In genomic region chr18:23779696-23780303, GRCh38 we compare ENCODE assay signal across 13 cellular contexts.
DNase-seq lines count a peak whose midpoint lies in the region; ATAC-seq and TF ChIP-seq lines count a peak whose summit lies in the region.
"Had no signal": no experiment of that assay in that cellular context is flagged by ENCODE, and none has a peak within 500 bp of the region (broad histone marks: within the 10 kb centered on the region; RNA-seq: fewer than 3 reads in every experiment).

No MANE protein-coding gene starts in this region.

- H2AFZ ChIP-seq in GM23338: no peak overlapping the region

- CTCF ChIA-PET in RWPE1 (lab: Yijun Ruan, JAX): no interaction called here

- H3K27ac ChIP-seq in GM23338 (ENCODE audit: low read depth) (no peak overlapping the region), RWPE1 (no peak overlapping the region), cardiac muscle cell (peak overlapping the region; percentile 4)
- H3K27ac ChIP-seq: epithelial cell of prostate, SK-N-MC had no signal

- ATAC-seq in GM23338 (peak; percentile 50), sciatic nerve (peak; percentile 62)
- ATAC-seq: stimulated activated naive CD8-positive, alpha-beta T cell treated with anti-CD3 and anti-CD28 coated beads, Interleukin-15, Interleukin-2, amounts not matched to agents 100 U/mL and 50 U/mL, for 24 hours had no signal

- peaks cover 9% of the 10 kb centered on the region for H3K4me1 Mint-ChIP-seq in GM23338
- H3K4me1 Mint-ChIP-seq in progenitor cell of endocrine pancreas (ENCODE audit: low read depth): no peaks in the 10 kb centered on the region

- TF ChIP-seq CTCF in GM23338 (conservative IDR thresholded peaks at IDR 0.05; ENCODE audit: low read depth in 2 of 2): peak; percentile 13 to 22; a peak in 2 of 4 replicates
- no peak for TF ChIP-seq CTCF in RWPE1 (conservative IDR thresholded peaks at IDR 0.05; ENCODE audit: low read depth)
- no peak for TF ChIP-seq CTCF in cardiac muscle cell (IDR thresholded peaks at IDR 0.05; ENCODE audit: low read depth, low read length)
- no peak for TF ChIP-seq CTCF in progenitor cell of endocrine pancreas (IDR thresholded peaks at IDR 0.05; ENCODE audit: unreplicated experiment)

- H4K20me1 ChIP-seq in GM23338 (replicated peaks; ENCODE audit: insufficient read depth): no peaks in the 10 kb centered on the region

- H3K4me2 ChIP-seq in GM23338: no peak overlapping the region

- H3F3A ChIP-seq in GM23338 (replicated peaks; ENCODE audit: low read depth): no peaks in the 10 kb centered on the region

- H3K9me2 ChIP-seq in GM23338 (ENCODE audit: insufficient read depth): peaks cover 13% of the 10 kb centered on the region; the same call in 1 of the 2 replicates

- H3K4me1 ChIP-seq in GM23338 (ENCODE audit: insufficient read depth): peaks cover 2% of the 10 kb centered on the region; the same call in 1 of the 2 replicates
- no peaks in the 10 kb centered on the region for H3K4me1 ChIP-seq in cardiac muscle cell (ENCODE audit: low read depth)

- no peak overlapping the region for H3K4me3 Mint-ChIP-seq in GM23338
- no peak overlapping the region for H3K4me3 Mint-ChIP-seq in progenitor cell of endocrine pancreas (ENCODE audit: low read depth)
- H3K4me3 Mint-ChIP-seq: IgD-negative memory B cell had no signal

- H3K79me2 ChIP-seq in GM23338 (replicated peaks; ENCODE audit: insufficient read depth): no peaks in the 10 kb centered on the region

- H3K36me3 Mint-ChIP-seq in GM23338 (ENCODE audit: low read depth) (no peaks in the 10 kb centered on the region), progenitor cell of endocrine pancreas (ENCODE audit: insufficient read depth) (no peaks in the 10 kb centered on the region)
- H3K36me3 Mint-ChIP-seq: IgD-negative memory B cell had no signal

- POLR2A ChIA-PET in RWPE1 (lab: Yijun Ruan, JAX; ENCODE audit: low non-redundant PET): no interaction called here

- intact Hi-C loops in sciatic nerve (cut with DNase I): loop anchor here (5.0 kb wide), 1 partner anchor 47 kb away; no protein-coding TSS in a partner anchor
- intact Hi-C loops in posterior vena cava (cut with DNase I): no loop called here

- H3K36me3 ChIP-seq in GM23338 (ENCODE audit: insufficient read depth) (no peaks in the 10 kb centered on the region), cardiac muscle cell (no peaks in the 10 kb centered on the region)

- H3K27me3 Mint-ChIP-seq in GM23338 (ENCODE audit: insufficient read depth, low read depth, poor library complexity) (peaks cover 4% of the 10 kb centered on the region), progenitor cell of endocrine pancreas (peaks cover 11% of the 10 kb centered on the region)

- DNase-seq in GM23338 (ENCODE audit: low spot score) (peak; percentile 35), RWPE1 (ENCODE audit: low spot score) (peak; percentile 11), cardiac muscle cell (ENCODE audit: low read depth in 1 of 2, low spot score in 1 of 2) (peak; percentile 30 to 40), sciatic nerve (ENCODE audit: low spot score) (no peak), progenitor cell of endocrine pancreas (ENCODE audit: low spot score, unreplicated experiment) (no peak), NCI-H187 (lab: John Stamatoyannopoulos, UW) (no peak), posterior vena cava (ENCODE audit: low spot score) (no peak)
- DNase-seq: activated CD4-positive, alpha-beta T cell treated with anti-CD3 and anti-CD28 coated beads, Interleukin-2, amount 50 U/mL, for 48 hours; NCI-H2171; stimulated activated naive CD8-positive, alpha-beta T cell treated with anti-CD3 and anti-CD28 coated beads, Interleukin-15, Interleukin-2, amounts not matched to agents 100 U/mL and 50 U/mL, for 24 hours had no signal

- H3K27ac Mint-ChIP-seq in GM23338 (peak overlapping the region; percentile 58; the same call in 1 of the 2 replicates), progenitor cell of endocrine pancreas (no peak overlapping the region)
- H3K27ac Mint-ChIP-seq: IgD-negative memory B cell had no signal

- no peaks in the 10 kb centered on the region for H3K9me3 ChIP-seq in cardiac muscle cell (ENCODE audit: low read depth)

- no peaks in the 10 kb centered on the region for H3K9me3 Mint-ChIP-seq in GM23338
- H3K9me3 Mint-ChIP-seq in progenitor cell of endocrine pancreas (ENCODE audit: low read depth): no peaks in the 10 kb centered on the region
- H3K9me3 Mint-ChIP-seq: IgD-negative memory B cell had no signal

- H3K4me3 ChIP-seq in GM23338 (no peak overlapping the region), cardiac muscle cell (no peak overlapping the region)
- H3K4me3 ChIP-seq: SK-N-MC had no signal

- H3K27me3 ChIP-seq in GM23338 (ENCODE audit: insufficient read depth): no peaks in the 10 kb centered on the region
- no peaks in the 10 kb centered on the region for H3K27me3 ChIP-seq in cardiac muscle cell

TF ChIP-seq in GM23338, 12 proteins besides CTCF, POLR2A, EP300 and RAD21 (continues in another document):
- TF ChIP-seq ZNF331 (CRISPR knock-in tag; IDR thresholded peaks at IDR 0.05; ENCODE audit: low read depth): no peak
- no peak for TF ChIP-seq JUNB (IDR thresholded peaks at IDR 0.05; ENCODE audit: unreplicated experiment)
- TF ChIP-seq, protein P1, sequence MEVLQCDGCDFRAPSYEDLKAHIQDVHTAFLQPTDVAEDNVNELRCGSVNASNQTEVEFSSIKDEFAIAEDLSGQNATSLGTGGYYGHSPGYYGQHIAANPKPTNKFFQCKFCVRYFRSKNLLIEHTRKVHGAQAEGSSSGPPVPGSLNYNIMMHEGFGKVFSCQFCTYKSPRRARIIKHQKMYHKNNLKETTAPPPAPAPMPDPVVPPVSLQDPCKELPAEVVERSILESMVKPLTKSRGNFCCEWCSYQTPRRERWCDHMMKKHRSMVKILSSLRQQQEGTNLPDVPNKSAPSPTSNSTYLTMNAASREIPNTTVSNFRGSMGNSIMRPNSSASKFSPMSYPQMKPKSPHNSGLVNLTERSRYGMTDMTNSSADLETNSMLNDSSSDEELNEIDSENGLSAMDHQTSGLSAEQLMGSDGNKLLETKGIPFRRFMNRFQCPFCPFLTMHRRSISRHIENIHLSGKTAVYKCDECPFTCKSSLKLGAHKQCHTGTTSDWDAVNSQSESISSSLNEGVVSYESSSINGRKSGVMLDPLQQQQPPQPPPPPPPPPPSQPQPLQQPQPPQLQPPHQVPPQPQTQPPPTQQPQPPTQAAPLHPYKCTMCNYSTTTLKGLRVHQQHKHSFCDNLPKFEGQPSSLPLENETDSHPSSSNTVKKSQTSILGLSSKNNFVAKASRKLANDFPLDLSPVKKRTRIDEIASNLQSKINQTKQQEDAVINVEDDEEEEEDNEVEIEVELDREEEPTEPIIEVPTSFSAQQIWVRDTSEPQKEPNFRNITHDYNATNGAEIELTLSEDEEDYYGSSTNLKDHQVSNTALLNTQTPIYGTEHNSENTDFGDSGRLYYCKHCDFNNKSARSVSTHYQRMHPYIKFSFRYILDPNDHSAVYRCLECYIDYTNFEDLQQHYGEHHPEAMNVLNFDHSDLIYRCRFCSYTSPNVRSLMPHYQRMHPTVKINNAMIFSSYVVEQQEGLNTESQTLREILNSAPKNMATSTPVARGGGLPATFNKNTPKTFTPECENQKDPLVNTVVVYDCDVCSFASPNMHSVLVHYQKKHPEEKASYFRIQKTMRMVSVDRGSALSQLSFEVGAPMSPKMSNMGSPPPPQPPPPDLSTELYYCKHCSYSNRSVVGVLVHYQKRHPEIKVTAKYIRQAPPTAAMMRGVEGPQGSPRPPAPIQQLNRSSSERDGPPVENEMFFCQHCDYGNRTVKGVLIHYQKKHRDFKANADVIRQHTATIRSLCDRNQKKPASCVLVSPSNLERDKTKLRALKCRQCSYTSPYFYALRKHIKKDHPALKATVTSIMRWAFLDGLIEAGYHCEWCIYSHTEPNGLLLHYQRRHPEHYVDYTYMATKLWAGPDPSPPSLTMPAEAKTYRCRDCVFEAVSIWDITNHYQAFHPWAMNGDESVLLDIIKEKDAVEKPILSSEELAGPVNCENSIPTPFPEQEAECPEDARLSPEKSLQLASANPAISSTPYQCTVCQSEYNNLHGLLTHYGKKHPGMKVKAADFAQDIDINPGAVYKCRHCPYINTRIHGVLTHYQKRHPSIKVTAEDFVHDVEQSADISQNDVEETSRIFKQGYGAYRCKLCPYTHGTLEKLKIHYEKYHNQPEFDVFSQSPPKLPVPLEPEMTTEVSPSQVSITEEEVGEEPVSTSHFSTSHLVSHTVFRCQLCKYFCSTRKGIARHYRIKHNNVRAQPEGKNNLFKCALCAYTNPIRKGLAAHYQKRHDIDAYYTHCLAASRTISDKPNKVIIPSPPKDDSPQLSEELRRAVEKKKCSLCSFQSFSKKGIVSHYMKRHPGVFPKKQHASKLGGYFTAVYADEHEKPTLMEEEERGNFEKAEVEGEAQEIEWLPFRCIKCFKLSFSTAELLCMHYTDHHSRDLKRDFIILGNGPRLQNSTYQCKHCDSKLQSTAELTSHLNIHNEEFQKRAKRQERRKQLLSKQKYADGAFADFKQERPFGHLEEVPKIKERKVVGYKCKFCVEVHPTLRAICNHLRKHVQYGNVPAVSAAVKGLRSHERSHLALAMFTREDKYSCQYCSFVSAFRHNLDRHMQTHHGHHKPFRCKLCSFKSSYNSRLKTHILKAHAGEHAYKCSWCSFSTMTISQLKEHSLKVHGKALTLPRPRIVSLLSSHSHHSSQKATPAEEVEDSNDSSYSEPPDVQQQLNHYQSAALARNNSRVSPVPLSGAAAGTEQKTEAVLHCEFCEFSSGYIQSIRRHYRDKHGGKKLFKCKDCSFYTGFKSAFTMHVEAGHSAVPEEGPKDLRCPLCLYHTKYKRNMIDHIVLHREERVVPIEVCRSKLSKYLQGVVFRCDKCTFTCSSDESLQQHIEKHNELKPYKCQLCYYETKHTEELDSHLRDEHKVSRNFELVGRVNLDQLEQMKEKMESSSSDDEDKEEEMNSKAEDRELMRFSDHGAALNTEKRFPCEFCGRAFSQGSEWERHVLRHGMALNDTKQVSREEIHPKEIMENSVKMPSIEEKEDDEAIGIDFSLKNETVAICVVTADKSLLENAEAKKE (CRISPR knock-in tag; IDR thresholded peaks at IDR 0.05): no peak
- TF ChIP-seq CREB1 (CRISPR knock-in tag; IDR thresholded peaks at IDR 0.05; ENCODE audit: low read depth): no peak
- TF ChIP-seq EZH2phosphoT487 (IDR thresholded peaks at IDR 0.05; ENCODE audit: unreplicated experiment): no peak
- TF ChIP-seq, protein P2, sequence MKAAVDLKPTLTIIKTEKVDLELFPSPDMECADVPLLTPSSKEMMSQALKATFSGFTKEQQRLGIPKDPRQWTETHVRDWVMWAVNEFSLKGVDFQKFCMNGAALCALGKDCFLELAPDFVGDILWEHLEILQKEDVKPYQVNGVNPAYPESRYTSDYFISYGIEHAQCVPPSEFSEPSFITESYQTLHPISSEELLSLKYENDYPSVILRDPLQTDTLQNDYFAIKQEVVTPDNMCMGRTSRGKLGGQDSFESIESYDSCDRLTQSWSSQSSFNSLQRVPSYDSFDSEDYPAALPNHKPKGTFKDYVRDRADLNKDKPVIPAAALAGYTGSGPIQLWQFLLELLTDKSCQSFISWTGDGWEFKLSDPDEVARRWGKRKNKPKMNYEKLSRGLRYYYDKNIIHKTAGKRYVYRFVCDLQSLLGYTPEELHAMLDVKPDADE (IDR thresholded peaks at IDR 0.05): no peak
- TF ChIP-seq ZNF114 (CRISPR knock-in tag; IDR thresholded peaks at IDR 0.05): no peak
- no peak for TF ChIP-seq NANOG (IDR thresholded peaks at IDR 0.05; ENCODE audit: borderline replicate concordance)

Comparison
In these comparisons a context has a peak if more than half of its experiments do, and no peak if none do; other contexts are left out.
1. DNase-seq: peak in GM23338 (single experiment), RWPE1 (single experiment) and cardiac muscle cell (2 of 2); none in sciatic nerve (single experiment), progenitor cell of endocrine pancreas (single experiment), NCI-H187 (0 of 2) and posterior vena cava (single experiment).
2. CTCF ChIP-seq: peak in GM23338 (2 of 2); none in RWPE1 (single experiment), cardiac muscle cell (single experiment) and progenitor cell of endocrine pancreas (single experiment).